In genomic region chr4:177479063-177479462, GRCh38 we compare ENCODE assay signal across 1 cellular context.
TF ChIP-seq lines count a peak whose summit lies in the region.

No MANE protein-coding gene starts in this region.

TF ChIP-seq in IMR-90, 13 proteins besides CTCF, POLR2A, EP300 and RAD21 (continued from another document):
- TF ChIP-seq BHLHE40 (IDR thresholded peaks at IDR 0.05; ENCODE audit: low read depth, low read length) (no peak), RCOR1 (IDR thresholded peaks at IDR 0.05; ENCODE audit: insufficient replicate concordance, low read length) (no peak), MXI1 (IDR thresholded peaks at IDR 0.05; ENCODE audit: borderline replicate concordance, low read depth, low read length) (no peak), USF2 (IDR thresholded peaks at IDR 0.05; ENCODE audit: low read depth, low read length) (no peak), CHD1 (IDR thresholded peaks at IDR 0.05; ENCODE audit: low read depth, low read length) (no peak)
